In genomic region chr15:79283252-79284048, GRCh38 we compare ENCODE assay signal across 8 cellular contexts. TPM values are rescaled to one million over a fixed set of nuclear protein-coding genes. Genes with fewer than 3 reads are reported as not detected.
A peak's percentile ranks its signal among the peaks of the same experiment; 100 is the strongest.
DNase-seq lines count a peak whose midpoint lies in the region; ATAC-seq, FAIRE-seq and TF ChIP-seq lines count a peak whose summit lies in the region.

No MANE protein-coding gene starts in this region.

- H3K4me3 Mint-ChIP-seq in astrocyte (ENCODE audit: unreplicated experiment), result no peak overlapping the region

- H3K4me2 ChIP-seq in astrocyte (ENCODE audit: low read length), result peak overlapping the region; percentile 57

- H3K9me3 Mint-ChIP-seq in astrocyte (ENCODE audit: unreplicated experiment), result peaks cover 5% of the 10 kb centered on the region

- H3K4me3 ChIP-seq in astrocyte (ENCODE audit: insufficient read depth, low read depth, low read length) (no peak overlapping the region), iPS-18a (ENCODE audit: low read length) (peak overlapping the region; percentile 21)

- DNase-seq in NCI-H146 treated with DMSO at 0.1 percent for 48 hours (lab: John Stamatoyannopoulos, UW; ENCODE audit: unreplicated experiment) (peak; percentile 36), astrocyte (ENCODE audit: low read depth) (peak; percentile 24), NAMALWA (ENCODE audit: low spot score) (no peak)
- peak; percentile 65 for DNase-seq in stimulated activated CD8-positive, alpha-beta memory T cell treated with anti-CD3 and anti-CD28 coated beads, Interleukin-4, amount 100 ng/mL, for 48 hours

- peaks cover 24% of the 10 kb centered on the region for H3K27me3 ChIP-seq in astrocyte (ENCODE audit: insufficient read depth, low read length)
- H3K27me3 ChIP-seq in iPS-18a (ENCODE audit: control insufficient read depth, insufficient read depth, low read length), result peaks cover 75% of the 10 kb centered on the region

- H3K4me1 ChIP-seq in ES-I3 (ENCODE audit: insufficient read depth, low read length) (no peaks in the 10 kb centered on the region), astrocyte (ENCODE audit: insufficient read depth, low read length) (no peaks in the 10 kb centered on the region), iPS-18a (ENCODE audit: control insufficient read depth, low read depth, low read length) (peaks cover 5% of the 10 kb centered on the region)

- ATAC-seq in GM21515 (IDR thresholded peaks at IDR 0.05; ENCODE audit: unreplicated experiment) (no peak), HG03025 (IDR thresholded peaks at IDR 0.05; ENCODE audit: low FRiP score, unreplicated experiment) (no peak)

- no peak overlapping the region for H3K27ac Mint-ChIP-seq in astrocyte (ENCODE audit: unreplicated experiment)

- H3K36me3 Mint-ChIP-seq in astrocyte (ENCODE audit: low read depth, unreplicated experiment), result no peaks in the 10 kb centered on the region

- H4K20me1 ChIP-seq in astrocyte (ENCODE audit: insufficient read depth, low read length), result no peaks in the 10 kb centered on the region

- H3K9ac ChIP-seq in ES-I3 (ENCODE audit: low read depth, low read length) (peak overlapping the region; percentile 11; the same call in 1 of the 2 replicates), astrocyte (ENCODE audit: low read length) (no peak overlapping the region), iPS-18a (ENCODE audit: low read length) (no peak overlapping the region)

- H3K9me3 ChIP-seq in ES-I3 (ENCODE audit: control insufficient read depth, insufficient read depth, low read length) (no peaks in the 10 kb centered on the region), astrocyte (ENCODE audit: insufficient read depth, low read depth, low read length) (no peaks in the 10 kb centered on the region), iPS-18a (ENCODE audit: control insufficient read depth, low read depth, low read length) (no peaks in the 10 kb centered on the region)

- H3K36me3 ChIP-seq in ES-I3 (ENCODE audit: insufficient read depth, low read length) (no peaks in the 10 kb centered on the region), astrocyte (ENCODE audit: insufficient read depth, low read length) (no peaks in the 10 kb centered on the region), iPS-18a (ENCODE audit: control insufficient read depth, low read depth, low read length) (no peaks in the 10 kb centered on the region)

- H3K79me2 ChIP-seq in astrocyte (ENCODE audit: insufficient read depth, low read length), result no peaks in the 10 kb centered on the region

- no peaks in the 10 kb centered on the region for H3K4me1 Mint-ChIP-seq in astrocyte (ENCODE audit: low read depth, unreplicated experiment)

- H3K27me3 Mint-ChIP-seq in astrocyte (ENCODE audit: low read depth, unreplicated experiment), result peaks cover 73% of the 10 kb centered on the region

- no peak for TF ChIP-seq CTCF in astrocyte (IDR thresholded peaks at IDR 0.05; ENCODE audit: insufficient read depth, low read depth, low read length)

- H3K27ac ChIP-seq in astrocyte (ENCODE audit: low read depth, low read length), result no peak overlapping the region
- no peak overlapping the region for H3K27ac ChIP-seq in iPS-18a (ENCODE audit: low read length)

- no peak overlapping the region for H2AFZ ChIP-seq in astrocyte (ENCODE audit: low read depth, low read length)

- no peak for FAIRE-seq in astrocyte (lab: Jason Lieb, UNC)

RNA-seq across cellular contexts. Expression of gene ANKRD34C, which starts 0.9 kb away (rescaled TPM):
- total RNA-seq in astrocyte, result 0.05 TPM in 1 of 2 replicates, not detected in the other

RNA-seq across cellular contexts. Expression of gene TMED3, which starts 27.5 kb away (rescaled TPM):
- total RNA-seq in astrocyte, result 126 and 135 TPM in 2 replicates
